In the genomic region with DNA sequence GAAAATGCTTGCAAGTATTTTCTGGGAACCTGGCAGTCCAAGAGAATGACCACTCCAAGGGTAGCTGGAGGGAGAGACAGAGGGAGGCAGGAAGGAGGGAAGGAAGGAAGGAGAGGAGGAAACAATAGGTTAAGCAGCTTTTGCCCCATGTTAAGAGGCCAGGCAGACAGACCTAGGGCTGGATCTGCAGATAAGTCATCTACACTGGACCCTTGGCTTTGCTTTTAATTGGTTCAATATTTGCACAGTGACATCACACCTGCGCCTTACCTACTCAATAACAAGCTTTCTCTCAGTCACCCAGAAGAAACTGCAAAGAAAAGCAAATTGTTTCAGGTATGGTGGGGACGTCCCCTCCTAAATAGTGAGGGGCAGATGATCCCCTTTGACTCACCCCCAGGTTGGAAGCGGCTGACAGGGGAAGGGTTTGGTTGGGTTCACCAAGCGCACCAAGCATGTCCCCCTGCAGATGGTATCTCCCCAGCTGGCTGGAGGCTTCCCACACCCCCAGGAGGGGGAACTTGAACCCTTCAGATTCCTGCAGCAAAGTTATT, we compare ENCODE assay signal across 9 cellular contexts. TPM values are rescaled to one million over a fixed set of nuclear protein-coding genes. Genes with fewer than 3 reads are reported as not detected.
DNase-seq lines count a peak whose midpoint lies in the region; ATAC-seq and TF ChIP-seq lines count a peak whose summit lies in the region.
"Had no signal": no experiment of that assay in that cellular context is flagged by ENCODE, and none has a peak within 500 bp of the region (broad histone marks: within the 10 kb centered on the region; RNA-seq: fewer than 3 reads in every experiment).

No MANE protein-coding gene starts in this region.

- peak overlapping the region; percentile 13; the same call in 1 of the 2 replicates for H3K4me2 ChIP-seq in IMR-90 (ENCODE audit: low read depth, low read length)

- H3K27ac Mint-ChIP-seq in naive B cell, result peak overlapping the region; percentile 80 to 95 (median 88)

- H3K23ac ChIP-seq in IMR-90 (ENCODE audit: low read depth, low read length), result peak overlapping the region; percentile 39

- POLR2A ChIA-PET in IMR-90 (lab: Charles Lee; ENCODE audit: unreplicated experiment), result no interaction called here

- H4K5ac ChIP-seq in IMR-90 (ENCODE audit: low read depth, low read length), result peak overlapping the region; percentile 1; the same call in 1 of the 2 replicates

- H3K27ac ChIP-seq in ACC112 (ENCODE audit: low read depth, low read length) (peak overlapping the region; percentile 87), IMR-90 (ENCODE audit: insufficient read depth, low read length) (peak overlapping the region; percentile 92), brain microvascular endothelial cell (peak overlapping the region; percentile 89)

- peak overlapping the region; percentile 64 for H2BK20ac ChIP-seq in IMR-90 (ENCODE audit: low read depth, low read length)

- H3K9me1 ChIP-seq in IMR-90 (ENCODE audit: insufficient read depth, low read length), result peaks cover 69% of the 10 kb centered on the region

- ATAC-seq in IMR-90 (ENCODE audit: low read depth) (no peak), naive B cell (ENCODE audit: low read depth in 2 of 2) (no peak), GM19452 (IDR thresholded peaks at IDR 0.05; ENCODE audit: unreplicated experiment) (no peak)

- peak overlapping the region; percentile 55; the same call in 1 of the 3 replicates for H2BK15ac ChIP-seq in IMR-90 (ENCODE audit: low read depth, low read length)

- in situ Hi-C loops in IMR-90 (cut with MboI; ENCODE audit: low sequenced_read_pairs) (no loop called here), brain microvascular endothelial cell (cut with HindIII; ENCODE audit: low pct_ligation_motif_present, low sequenced_read_pairs) (no loop called here), ACHN (cut with HindIII; ENCODE audit: low pct_ligation_motif_present, low pct_unique_long_range_greater_than_20kb, low sequenced_read_pairs) (no loop called here)

- peaks cover 0 to 8% of the 10 kb centered on the region in 2 donors for H3K36me3 Mint-ChIP-seq in naive B cell

- WGBS in IMR-90 (ENCODE audit: extremely low coverage in 2 of 2, insufficient read length in 1 of 2), 2 experiments, result no CpG with 5 or more reads among the region's 4 CpGs

- H4K91ac ChIP-seq in IMR-90 (ENCODE audit: insufficient read depth, low read depth, low read length), result peak overlapping the region; percentile 44

- peak overlapping the region; percentile 85 for H3K4ac ChIP-seq in IMR-90 (ENCODE audit: low read depth, low read length)

- peaks cover 92% of the 10 kb centered on the region for H3K79me2 ChIP-seq in ACC112 (ENCODE audit: control insufficient read depth, insufficient read depth, low read length, unreplicated experiment)

- peak overlapping the region; percentile 42 to 71 for H4K8ac ChIP-seq in IMR-90 (ENCODE audit: low read depth in 2 of 2, low read length in 2 of 2)

- H3K9ac ChIP-seq in IMR-90 (ENCODE audit: low read depth, low read length), result peak overlapping the region; percentile 42

- peaks cover 76 to 94% (median 91%) of the 10 kb centered on the region in 3 donors for H3K4me1 Mint-ChIP-seq in naive B cell

- H2AK5ac ChIP-seq in IMR-90 (ENCODE audit: low read depth, low read length), result peak overlapping the region; percentile 87

- H2BK120ac ChIP-seq in IMR-90 (ENCODE audit: low read depth, low read length), result peak overlapping the region; percentile 36; the same call in 1 of the 2 replicates

- H3K18ac ChIP-seq in IMR-90 (ENCODE audit: low read depth, low read length), result peak overlapping the region; percentile 39; the same call in 1 of the 2 replicates

- no peak for DNase-seq in IMR-90
- DNase-seq in brain microvascular endothelial cell, result no peak
- DNase-seq in naive B cell, result no peak
- no peak for DNase-seq in NCI-H524 treated with DMSO at 0.1 percent for 48 hours (lab: John Stamatoyannopoulos, UW)
- DNase-seq in ACHN, result no peak
- DNase-seq in foreskin fibroblast, result no peak
- DNase-seq: NCI-H2171 treated with DMSO at 0.1 percent for 48 hours had no signal

- no peak overlapping the region for H3K4me3 ChIP-seq in ACC112 (ENCODE audit: low read depth, low read length)
- no peak overlapping the region for H3K4me3 ChIP-seq in IMR-90 (ENCODE audit: insufficient read depth, low read depth, low read length)
- no peak overlapping the region for H3K4me3 ChIP-seq in brain microvascular endothelial cell (ENCODE audit: low read depth, low read length)
- no peak overlapping the region for H3K4me3 ChIP-seq in foreskin fibroblast (ENCODE audit: low read depth in 1 of 2, low read length in 2 of 2)

- no peak for TF ChIP-seq POLR2A in IMR-90 (IDR thresholded peaks at IDR 0.05; ENCODE audit: low read depth, low read length)

- TF ChIP-seq RAD21 in IMR-90 (IDR thresholded peaks at IDR 0.05; ENCODE audit: low read length), result no peak

- peak overlapping the region; percentile 49 for H3K56ac ChIP-seq in IMR-90 (ENCODE audit: extremely low read depth, insufficient read depth, low read length)

- no peaks in the 10 kb centered on the region for H3K9me3 Mint-ChIP-seq in naive B cell

- no peak overlapping the region for H2AFZ ChIP-seq in ACC112 (ENCODE audit: low read length, unreplicated experiment)
- H2AFZ ChIP-seq in IMR-90 (replicated peaks; ENCODE audit: low read length, poor library complexity), result peak overlapping the region; percentile 4

- TF ChIP-seq CTCF in IMR-90 (conservative IDR thresholded peaks at IDR 0.05; ENCODE audit: low read depth, low read length) (no peak), brain microvascular endothelial cell (IDR thresholded peaks at IDR 0.05; ENCODE audit: low read depth, low read length, missing control alignments) (no peak), foreskin fibroblast (IDR thresholded peaks at IDR 0.05; ENCODE audit: low read depth, low read length) (no peak)

- CTCF ChIA-PET in IMR-90 (lab: Yijun Ruan, JAX), result no interaction called here

- no peaks in the 10 kb centered on the region for H3K36me3 ChIP-seq in ACC112 (ENCODE audit: insufficient read depth, low read length)
- peaks cover 40% of the 10 kb centered on the region for H3K36me3 ChIP-seq in IMR-90 (ENCODE audit: control insufficient read depth, insufficient read depth, low read length)
- H3K36me3 ChIP-seq in brain microvascular endothelial cell (replicated peaks), result peaks cover 57% of the 10 kb centered on the region

- H2BK5ac ChIP-seq in IMR-90 (ENCODE audit: low read depth, low read length, poor library complexity, severe bottlenecking), result peak overlapping the region; percentile 97

- no TSS peak for BruUV-seq in IMR-90 (replicated peaks; lab: Mats Ljungman, UMichigan)

- H3K4me1 ChIP-seq in ACC112 (ENCODE audit: control insufficient read depth, insufficient read depth, low read length, unreplicated experiment) (peaks cover 88% of the 10 kb centered on the region), IMR-90 (ENCODE audit: control insufficient read depth, insufficient read depth, low read length) (peaks cover 73% of the 10 kb centered on the region)

- H3K4me3 Mint-ChIP-seq in naive B cell, result peak overlapping the region in 7 of 8 donors; percentile 65 to 82 (median 75)

- H3K9me3 ChIP-seq in IMR-90 (ENCODE audit: control insufficient read depth, insufficient read depth, low read length), result no peaks in the 10 kb centered on the region

- dilution Hi-C loops in IMR-90 (cut with HindIII; ENCODE audit: low sequenced_read_pairs, unreplicated experiment), result no loop called here

- intact Hi-C loops in IMR-90 (cut with micrococcal nuclease), result no loop called here

- H3K14ac ChIP-seq in IMR-90 (replicated peaks; ENCODE audit: low read depth, low read length), result peak overlapping the region; percentile 81

- H3K79me1 ChIP-seq in IMR-90 (ENCODE audit: low read depth in 1 of 2, low read length in 2 of 2), result peaks cover 0 to 67% of the 10 kb centered on the region in 2 experiments; a peak in 2 of 4 replicates

- H4K20me1 ChIP-seq in IMR-90 (ENCODE audit: insufficient read depth, low read length), result peaks cover 100% of the 10 kb centered on the region

- H3K27me3 Mint-ChIP-seq in naive B cell, result no peaks in the 10 kb centered on the region

- H3K27me3 ChIP-seq in ACC112 (ENCODE audit: insufficient read depth, low read length) (no peaks in the 10 kb centered on the region), IMR-90 (ENCODE audit: control insufficient read depth, insufficient read depth, low read length) (no peaks in the 10 kb centered on the region), brain microvascular endothelial cell (replicated peaks) (no peaks in the 10 kb centered on the region)

- peak overlapping the region; percentile 65 for H2AK9ac ChIP-seq in IMR-90 (replicated peaks; ENCODE audit: low read depth, low read length, poor library complexity)

TF ChIP-seq in IMR-90, 13 proteins besides CTCF, POLR2A, EP300 and RAD21 (continues in another document):
- TF ChIP-seq, protein P1, sequence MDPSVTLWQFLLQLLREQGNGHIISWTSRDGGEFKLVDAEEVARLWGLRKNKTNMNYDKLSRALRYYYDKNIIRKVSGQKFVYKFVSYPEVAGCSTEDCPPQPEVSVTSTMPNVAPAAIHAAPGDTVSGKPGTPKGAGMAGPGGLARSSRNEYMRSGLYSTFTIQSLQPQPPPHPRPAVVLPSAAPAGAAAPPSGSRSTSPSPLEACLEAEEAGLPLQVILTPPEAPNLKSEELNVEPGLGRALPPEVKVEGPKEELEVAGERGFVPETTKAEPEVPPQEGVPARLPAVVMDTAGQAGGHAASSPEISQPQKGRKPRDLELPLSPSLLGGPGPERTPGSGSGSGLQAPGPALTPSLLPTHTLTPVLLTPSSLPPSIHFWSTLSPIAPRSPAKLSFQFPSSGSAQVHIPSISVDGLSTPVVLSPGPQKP (IDR thresholded peaks at IDR 0.05; ENCODE audit: borderline replicate concordance, low read depth, low read length), result no peak
- TF ChIP-seq, protein P2, sequence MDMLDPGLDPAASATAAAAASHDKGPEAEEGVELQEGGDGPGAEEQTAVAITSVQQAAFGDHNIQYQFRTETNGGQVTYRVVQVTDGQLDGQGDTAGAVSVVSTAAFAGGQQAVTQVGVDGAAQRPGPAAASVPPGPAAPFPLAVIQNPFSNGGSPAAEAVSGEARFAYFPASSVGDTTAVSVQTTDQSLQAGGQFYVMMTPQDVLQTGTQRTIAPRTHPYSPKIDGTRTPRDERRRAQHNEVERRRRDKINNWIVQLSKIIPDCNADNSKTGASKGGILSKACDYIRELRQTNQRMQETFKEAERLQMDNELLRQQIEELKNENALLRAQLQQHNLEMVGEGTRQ (IDR thresholded peaks at IDR 0.05; ENCODE audit: low read depth, low read length), result no peak
- no peak for TF ChIP-seq CEBPB (IDR thresholded peaks at IDR 0.05; ENCODE audit: low read depth, low read length)
- no peak for TF ChIP-seq FOS (IDR thresholded peaks at IDR 0.05; ENCODE audit: low read depth, low read length)
- no peak for TF ChIP-seq CHD1 (IDR thresholded peaks at IDR 0.05; ENCODE audit: low read depth, low read length)
- no peak for TF ChIP-seq RFX5 (IDR thresholded peaks at IDR 0.05; ENCODE audit: low read depth, low read length)
- no peak for TF ChIP-seq BHLHE40 (IDR thresholded peaks at IDR 0.05; ENCODE audit: low read depth, low read length)

RNA-seq across cellular contexts. Expression of a gene that starts 24.3 kb away (rescaled TPM):
- 554 and 783 TPM in 2 replicates for total RNA-seq in IMR-90 (2012; rRNA removed)
- polyA plus RNA-seq in IMR-90 (2012; rRNA removed), result 475 and 507 TPM in 2 replicates
- 197 and 382 TPM in 2 replicates for polyA plus RNA-seq in IMR-90 (2012; cell fraction: cytosol; rRNA removed)
- 449 and 493 TPM in 2 replicates for polyA plus RNA-seq in IMR-90 (2012; cell fraction: nucleus; rRNA removed; ENCODE audit: low replicate concordance)
- 100 to 1,000 TPM in 1 of 6 donors, 10 to 100 TPM in 5; 17.3 to 255 (median 64.5) TPM for polyA plus RNA-seq in naive B cell (ENCODE audit: low read depth in 6 of 6)
